1 cellular context compared by ENCODE assay signal in genomic region chr17:8016632-8017424, GRCh38.
TF ChIP-seq lines count a peak whose summit lies in the region.

No MANE protein-coding gene starts in this region.

TF ChIP-seq in HEK293, 187 proteins besides CTCF, POLR2A, EP300 and RAD21 (continued from another document and continues in another):
- TF ChIP-seq ZNF2 (tag by site-specific recombination; IDR thresholded peaks at IDR 0.05) (0 out of 2 replicates have a peak, but pooled peaks have one; percentile 30), ZBTB6 (tag by site-specific recombination; IDR thresholded peaks at IDR 0.05) (no peak), ATF2 (tag by site-specific recombination; IDR thresholded peaks at IDR 0.05; ENCODE audit: low read depth) (no peak), ZNF404 (tag by site-specific recombination; IDR thresholded peaks at IDR 0.05) (no peak), ZIC2 (tag by site-specific recombination; IDR thresholded peaks at IDR 0.05) (no peak), ZSCAN30 (tag by site-specific recombination; IDR thresholded peaks at IDR 0.05) (0 out of 2 replicates have a peak, but pooled peaks have one; percentile 13), ZNF837 (tag by site-specific recombination; IDR thresholded peaks at IDR 0.05) (no peak), ZNF169 (tag by site-specific recombination; IDR thresholded peaks at IDR 0.05) (no peak), ZBTB44 (tag by site-specific recombination; IDR thresholded peaks at IDR 0.05) (no peak), ZBTB20 (tag by site-specific recombination; IDR thresholded peaks at IDR 0.05) (0 out of 2 replicates have a peak, but pooled peaks have one; percentile 27), ZNF677 (tag by site-specific recombination; IDR thresholded peaks at IDR 0.05) (no peak), ZNF707 (tag by site-specific recombination; IDR thresholded peaks at IDR 0.05) (no peak), ZNF423 (tag by site-specific recombination; IDR thresholded peaks at IDR 0.05) (no peak), IKZF3 (tag by site-specific recombination; IDR thresholded peaks at IDR 0.05) (peak; percentile 6; the same call in 1 of the 2 replicates), ZNF221 (tag by site-specific recombination; IDR thresholded peaks at IDR 0.05; ENCODE audit: borderline replicate concordance) (no peak), PATZ1 (tag by site-specific recombination; IDR thresholded peaks at IDR 0.05) (peak; percentile 63; the same call in 1 of the 2 replicates), ZNF366 (tag by site-specific recombination; conservative IDR thresholded peaks at IDR 0.05) (no peak), FEZF1 (tag by site-specific recombination; IDR thresholded peaks at IDR 0.05) (no peak), ZNF558 (tag by site-specific recombination; IDR thresholded peaks at IDR 0.05) (no peak; the same call in 1 of the 2 replicates), ZBTB17 (tag by site-specific recombination; IDR thresholded peaks at IDR 0.05) (peak; percentile 79), BCL11B (tag by site-specific recombination; IDR thresholded peaks at IDR 0.05; ENCODE audit: low read depth) (peak; percentile 19; the same call in 1 of the 2 replicates), ZNF488 (tag by site-specific recombination; IDR thresholded peaks at IDR 0.05) (no peak), ZNF600 (tag by site-specific recombination; IDR thresholded peaks at IDR 0.05) (no peak), KLF8 (tag by site-specific recombination; IDR thresholded peaks at IDR 0.05) (no peak), ZNF19 (tag by site-specific recombination; IDR thresholded peaks at IDR 0.05; ENCODE audit: low read depth) (no peak), ZNF37A (tag by site-specific recombination; IDR thresholded peaks at IDR 0.05) (no peak), ZBTB7A (tag by site-specific recombination; IDR thresholded peaks at IDR 0.05; ENCODE audit: low read depth) (0 out of 2 replicates have a peak, but pooled peaks have one; percentile 54), INSM2 (tag by site-specific recombination; IDR thresholded peaks at IDR 0.05) (no peak), ZNF426 (tag by site-specific recombination; IDR thresholded peaks at IDR 0.05) (no peak), ZBTB8A (tag by site-specific recombination; IDR thresholded peaks at IDR 0.05) (no peak), SCRT2 (tag by site-specific recombination; IDR thresholded peaks at IDR 0.05) (no peak), ZNF521 (tag by site-specific recombination; IDR thresholded peaks at IDR 0.05) (no peak), ZNF48 (tag by site-specific recombination; IDR thresholded peaks at IDR 0.05) (no peak), MZF1 (tag by site-specific recombination; IDR thresholded peaks at IDR 0.05; ENCODE audit: borderline replicate concordance) (no peak), ZNF274 (IDR thresholded peaks at IDR 0.05; ENCODE audit: low read length) (no peak), ZNF274 (tag by site-specific recombination; IDR thresholded peaks at IDR 0.05; ENCODE audit: borderline replicate concordance) (no peak), ZNF561 (tag by site-specific recombination; IDR thresholded peaks at IDR 0.05; ENCODE audit: borderline replicate concordance) (no peak), KLF17 (tag by site-specific recombination; IDR thresholded peaks at IDR 0.05) (peak; percentile 46; the same call in 1 of the 2 replicates), ZNF658 (tag by site-specific recombination; IDR thresholded peaks at IDR 0.05) (no peak), ZNF157 (tag by site-specific recombination; IDR thresholded peaks at IDR 0.05) (no peak), ZNF544 (tag by site-specific recombination; IDR thresholded peaks at IDR 0.05) (no peak), MYNN (tag by site-specific recombination; IDR thresholded peaks at IDR 0.05; ENCODE audit: borderline replicate concordance) (no peak), ELK4 (IDR thresholded peaks at IDR 0.05; ENCODE audit: borderline replicate concordance, low read depth, low read length) (no peak), ZNF530 (tag by site-specific recombination; IDR thresholded peaks at IDR 0.05; ENCODE audit: low read depth) (no peak), SETDB1 (IDR thresholded peaks at IDR 0.05; ENCODE audit: insufficient read length, low read length) (no peak), ZSCAN16 (tag by site-specific recombination; IDR thresholded peaks at IDR 0.05) (no peak), KLF10 (tag by site-specific recombination; IDR thresholded peaks at IDR 0.05) (no peak), ZNF175 (tag by site-specific recombination; IDR thresholded peaks at IDR 0.05) (no peak), ZNF324 (tag by site-specific recombination; IDR thresholded peaks at IDR 0.05) (0 out of 2 replicates have a peak, but pooled peaks have one; percentile 30), ZBTB21 (tag by site-specific recombination; IDR thresholded peaks at IDR 0.05) (no peak), OSR2 (tag by site-specific recombination; IDR thresholded peaks at IDR 0.05) (peak; percentile 94), ZNF473 (tag by site-specific recombination; IDR thresholded peaks at IDR 0.05) (no peak), ZNF660 (tag by site-specific recombination; IDR thresholded peaks at IDR 0.05) (peak; percentile 74; the same call in 1 of the 2 replicates), ZNF510 (tag by site-specific recombination; IDR thresholded peaks at IDR 0.05; ENCODE audit: insufficient replicate concordance) (no peak), SP7 (tag by site-specific recombination; IDR thresholded peaks at IDR 0.05) (peak; percentile 30; the same call in 1 of the 2 replicates), ZSCAN4 (tag by site-specific recombination; IDR thresholded peaks at IDR 0.05) (no peak), ZBTB10 (tag by site-specific recombination; IDR thresholded peaks at IDR 0.05) (peak; percentile 51; the same call in 1 of the 2 replicates), ZFP69B (tag by site-specific recombination; IDR thresholded peaks at IDR 0.05) (no peak), ZNF391 (tag by site-specific recombination; IDR thresholded peaks at IDR 0.05; ENCODE audit: borderline replicate concordance, low read depth) (peak; percentile 58; the same call in 1 of the 2 replicates), ZBTB1 (tag by site-specific recombination; IDR thresholded peaks at IDR 0.05) (no peak)
